In the genomic region with DNA sequence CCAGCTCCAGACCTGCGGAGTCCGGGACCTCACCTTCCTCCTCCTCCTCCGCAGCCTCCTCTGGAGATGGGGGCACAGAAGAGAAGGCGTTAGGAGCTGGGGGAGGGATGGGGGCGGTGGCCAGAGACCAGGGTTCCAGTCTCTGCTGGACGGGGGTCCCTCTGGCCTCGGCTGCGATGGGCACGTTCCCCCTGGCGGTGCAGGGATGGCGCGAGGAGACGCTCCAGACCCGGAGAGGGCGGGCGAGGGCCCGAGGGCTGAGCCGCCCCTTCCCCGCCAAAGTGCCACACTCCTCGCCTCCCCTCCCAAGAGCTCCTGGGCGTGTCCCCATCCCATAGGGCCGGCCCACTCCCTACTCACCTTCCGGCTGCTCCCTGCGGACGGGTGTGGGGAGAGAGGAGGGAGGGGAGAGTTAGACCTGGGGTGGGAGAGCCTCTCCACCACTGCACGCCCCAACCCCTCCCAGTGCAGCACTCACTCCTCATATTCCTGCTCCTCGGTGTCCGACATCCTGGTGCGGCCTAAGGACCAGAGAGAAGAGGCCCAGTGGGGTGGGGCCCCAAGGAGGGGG, we compare ENCODE assay signal across 7 cellular contexts. TPM values are rescaled to one million over a fixed set of nuclear protein-coding genes. Genes with fewer than 3 reads are reported as not detected.
A peak's percentile ranks its signal among the peaks of the same experiment; 100 is the strongest.
DNase-seq lines count a peak whose midpoint lies in the region; ATAC-seq and TF ChIP-seq lines count a peak whose summit lies in the region.

No MANE protein-coding gene starts in this region.

- H3K4me3 ChIP-seq in H7 (ENCODE audit: insufficient read depth, low read depth, low read length) (peak overlapping the region; percentile 67), mammary epithelial cell (replicated peaks in 1 of 3; ENCODE audit: insufficient read depth in 1 of 3, low read depth in 2 of 3, low read length in 3 of 3) (peak overlapping the region; percentile 48 to 53 (median 51)), skin epidermis (peak overlapping the region in 5 of 7 experiments; percentile 2 to 39 (median 12)), sigmoid colon (no peak overlapping the region), transverse colon (no peak overlapping the region)

- H3K36me3 ChIP-seq in H7 (replicated peaks; ENCODE audit: control insufficient read depth, insufficient read depth, low read length) (no peaks in the 10 kb centered on the region; the same call in 1 of the 2 replicates), mammary epithelial cell (ENCODE audit: insufficient read depth, low read length) (no peaks in the 10 kb centered on the region), sigmoid colon (no peaks in the 10 kb centered on the region), transverse colon (no peaks in the 10 kb centered on the region)

- intact Hi-C loops in mammary epithelial cell (cut with micrococcal nuclease) (loop anchor here (1.0 to 5.0 kb wide), 3 partner anchors 14 to 111 kb away; a partner anchor contains a TSS), sigmoid colon (cut with DNase I) (loop anchor here (10.0 kb wide), 1 partner anchor 268 kb away; no protein-coding TSS in a partner anchor), transverse colon (cut with DNase I; ENCODE audit: low total_unique reads) (loop anchor here (10.0 kb wide), 1 partner anchor 358 kb away; no protein-coding TSS in a partner anchor)

- dilution Hi-C loops in mammary epithelial cell (cut with HindIII; ENCODE audit: low sequenced_read_pairs), result no loop called here

- TF ChIP-seq POLR2A in sigmoid colon (IDR thresholded peaks at IDR 0.05) (no peak), transverse colon (IDR thresholded peaks at IDR 0.05) (no peak)

- ATAC-seq in GM21529 (IDR thresholded peaks at IDR 0.05; ENCODE audit: unreplicated experiment), result no peak

- H3K9me3 ChIP-seq in mammary epithelial cell (replicated peaks; ENCODE audit: insufficient read depth, low read length) (no peaks in the 10 kb centered on the region), sigmoid colon (no peaks in the 10 kb centered on the region), transverse colon (no peaks in the 10 kb centered on the region)

- TF ChIP-seq CTCF in mammary epithelial cell (conservative IDR thresholded peaks at IDR 0.05 in 1 of 2, IDR thresholded peaks at IDR 0.05 in 1 of 2; ENCODE audit: extremely low read depth in 1 of 2, insufficient read depth in 1 of 2, low read depth in 1 of 2, low read length in 2 of 2) (no peak), sigmoid colon (IDR thresholded peaks at IDR 0.05) (no peak), transverse colon (IDR thresholded peaks at IDR 0.05) (no peak)

- H3K4me1 ChIP-seq in mammary epithelial cell (ENCODE audit: insufficient read depth, low read length) (peaks cover 5% of the 10 kb centered on the region), sigmoid colon (peaks cover 0 to 11% (median 5%) of the 10 kb centered on the region in 4 donors), transverse colon (peaks cover 0 to 13% (median 11%) of the 10 kb centered on the region in 4 donors)

- H3K79me2 ChIP-seq in mammary epithelial cell (ENCODE audit: insufficient read depth, low read length), result no peaks in the 10 kb centered on the region

- in situ Hi-C loops in mammary epithelial cell (cut with MboI; ENCODE audit: low sequenced_read_pairs in 2 of 2), result loop anchor here (10.0 to 25.0 kb wide), 3 partner anchors 266 to 491 kb away; a partner anchor contains a TSS
- in situ Hi-C loops in transverse colon (cut with MboI; ENCODE audit: low pct_ligation_motif_present in 1 of 4, low pct_unique_long_range_greater_than_20kb in 1 of 4, low sequenced_read_pairs in 3 of 4), result loop anchor here in 3 of 4 donors (10.0 kb wide), 2 partner anchors 278 to 358 kb away; no protein-coding TSS in a partner anchor

- DNase-seq in H7 (peak; percentile 98), NCI-H2171 treated with DMSO at 0.1 percent for 48 hours (lab: John Stamatoyannopoulos, UW) (peak; percentile 83), mammary epithelial cell (no peak), sigmoid colon (no peak), transverse colon (no peak)

- peak overlapping the region; percentile 68 for H3K4me2 ChIP-seq in mammary epithelial cell (ENCODE audit: insufficient read depth, low read depth, low read length)

- no peaks in the 10 kb centered on the region for H4K20me1 ChIP-seq in mammary epithelial cell (ENCODE audit: insufficient read depth, low read length)

- BruUV-seq in mammary epithelial cell (replicated peaks; lab: Mats Ljungman, UMichigan), result no TSS peak

- CTCF ChIA-PET in mammary epithelial cell (lab: Charles Lee; ENCODE audit: low non-redundant PET), result interaction anchor here (0.8 kb wide), 2 partner anchors 14 to 29 kb away, joined by 3 to 4 read pairs; no protein-coding TSS in a partner anchor

- 3% methylated on average over 7 of the region's 29 CpGs for whole genome bisulfite sequencing in mammary epithelial cell (ENCODE audit: low coverage, missing lambda C conversion rate)
- WGBS in sigmoid colon, 2 donors, result 0 to 3% methylated on average over 29 of the region's 29 CpGs
- 6% methylated on average over 12 of the region's 29 CpGs; no CpG with 5 or more reads in 1 of the 2 donors for WGBS in transverse colon (ENCODE audit: low coverage in 1 of 2), 2 donors

- TF ChIP-seq EP300 in sigmoid colon (IDR thresholded peaks at IDR 0.05) (no peak), transverse colon (IDR thresholded peaks at IDR 0.05; ENCODE audit: low read depth) (no peak)

- H2AFZ ChIP-seq in mammary epithelial cell (ENCODE audit: low read depth, low read length), result peak overlapping the region; percentile 79

- H3K9ac ChIP-seq in mammary epithelial cell (ENCODE audit: insufficient read depth, low read length), result no peak overlapping the region

- H3K27me3 ChIP-seq in H7 (ENCODE audit: control insufficient read depth, insufficient read depth, low read length), result peaks cover 21% of the 10 kb centered on the region; the same call in 1 of the 2 replicates
- no peaks in the 10 kb centered on the region for H3K27me3 ChIP-seq in mammary epithelial cell (ENCODE audit: insufficient read depth, low read length)
- H3K27me3 ChIP-seq in sigmoid colon, result peaks cover 29 to 100% (median 85%) of the 10 kb centered on the region in 3 donors
- peaks cover 92% of the 10 kb centered on the region for H3K27me3 ChIP-seq in transverse colon

- H3K27ac ChIP-seq in mammary epithelial cell (ENCODE audit: insufficient read depth, low read depth, low read length), result no peak overlapping the region
- peak overlapping the region in 1 of 21 experiments; percentile 40 for H3K27ac ChIP-seq in skin epidermis
- no peak overlapping the region for H3K27ac ChIP-seq in sigmoid colon
- no peak overlapping the region for H3K27ac ChIP-seq in transverse colon

RNA-seq across cellular contexts. Expression of a gene that starts 2.3 kb away (rescaled TPM):
- 33.8 and 44.8 TPM in 2 replicates for total RNA-seq in H7 (2014; rRNA removed; shearing (Covaris generic))
- total RNA-seq in mammary epithelial cell (10 to 100 TPM; 16.5 to 85.2 TPM), sigmoid colon (1 to 10 TPM in 1 of 4 donors, not detected in 3; 2.2 TPM), transverse colon (1 to 10 TPM in 2 of 4 donors, not detected in 2; 1.6 to 4.1 TPM)
- polyA plus RNA-seq in mammary epithelial cell (21.5 TPM), sigmoid colon (10 to 100 TPM in 1 of 3 donors, 1 to 10 TPM in 2; 1.4 to 17.4 (median 2.3) TPM)
- 24.5 TPM for polyA minus RNA-seq in mammary epithelial cell

RNA-seq across cellular contexts. Expression of a gene that starts 10.8 kb away (rescaled TPM):
- 6.5 and 11.6 TPM in 2 replicates for total RNA-seq in H7 (2014; rRNA removed; shearing (Covaris generic))
- total RNA-seq in mammary epithelial cell (1 to 10 TPM in 1 of 2 donors, not detected in 1; 1.3 TPM), sigmoid colon (not detected), transverse colon (not detected)
- polyA plus RNA-seq in mammary epithelial cell (0.22 TPM), sigmoid colon (10 to 100 TPM in 1 of 3 donors, 1 to 10 TPM in 2; 3.6 to 45.5 (median 3.6) TPM)
- polyA minus RNA-seq in mammary epithelial cell, result not detected

RNA-seq across cellular contexts. Expression of a gene that starts 19.7 kb away (rescaled TPM):
- 0.15 and 2.2 TPM in 2 replicates for total RNA-seq in H7 (2014; rRNA removed; shearing (Covaris generic))
- total RNA-seq in mammary epithelial cell (1 to 10 TPM; 1.5 to 2.2 TPM), sigmoid colon (not detected), transverse colon (under 1 TPM in 2 of 4 donors, not detected in 2; 0.40 to 0.41 TPM)
- polyA plus RNA-seq in mammary epithelial cell (1.3 TPM), sigmoid colon (1 to 10 TPM in 1 of 3 donors, not detected in 2; 1.1 TPM)
- not detected for polyA minus RNA-seq in mammary epithelial cell

RNA-seq across cellular contexts. Expression of a gene that starts 29.3 kb away (rescaled TPM):
- 57.5 and 66.4 TPM in 2 replicates for total RNA-seq in H7 (2014; rRNA removed; shearing (Covaris generic))
- 10 to 100 TPM; 29.8 to 74.8 TPM for total RNA-seq in mammary epithelial cell
- 27.5 TPM for polyA plus RNA-seq in mammary epithelial cell
- 6.7 TPM for polyA minus RNA-seq in mammary epithelial cell
- 100 to 1,000 TPM; 125 to 222 (median 168) TPM for total RNA-seq in sigmoid colon
- polyA plus RNA-seq in sigmoid colon, result 100 to 1,000 TPM in 1 of 3 donors, 10 to 100 TPM in 2; 53.6 to 139 (median 58.9) TPM
- total RNA-seq in transverse colon, result 100 to 1,000 TPM; 101 to 350 (median 154) TPM

RNA-seq across cellular contexts. Expression of a gene that starts 33.4 kb away (rescaled TPM):
- 0.26 and 0.31 TPM in 2 replicates for total RNA-seq in H7 (2014; rRNA removed; shearing (Covaris generic))
- 1 to 10 TPM in 1 of 2 donors, under 1 TPM in 1; 0.33 to 1.1 TPM for total RNA-seq in mammary epithelial cell
- 0.08 TPM for polyA plus RNA-seq in mammary epithelial cell
- polyA minus RNA-seq in mammary epithelial cell, result not detected
- 1 to 10 TPM in 3 of 4 donors, under 1 TPM in 1; 0.99 to 7.8 (median 2.4) TPM for total RNA-seq in sigmoid colon
- polyA plus RNA-seq in sigmoid colon, result 1 to 10 TPM in 2 of 3 donors, under 1 TPM in 1; 0.69 to 9.6 (median 1.6) TPM
- total RNA-seq in transverse colon, result 1 to 10 TPM in 1 of 4 donors, under 1 TPM in 2, not detected in 1; 0.48 to 9.6 (median 0.96) TPM

Comparison
In these comparisons a context has a peak if more than half of its experiments do, and no peak if none do; other contexts are left out.
1. DNase-seq: peak in H7 (single experiment) and NCI-H2171 treated with DMSO at 0.1 percent for 48 hours (single experiment); none in mammary epithelial cell (single experiment), sigmoid colon (single experiment) and transverse colon (single experiment).
2. H3K4me3 ChIP-seq: peak in H7 (single experiment), mammary epithelial cell (3 of 3) and skin epidermis (5 of 7); none in sigmoid colon (0 of 4) and transverse colon (0 of 4).